8 cellular contexts compared by ENCODE assay signal in the genomic region with DNA sequence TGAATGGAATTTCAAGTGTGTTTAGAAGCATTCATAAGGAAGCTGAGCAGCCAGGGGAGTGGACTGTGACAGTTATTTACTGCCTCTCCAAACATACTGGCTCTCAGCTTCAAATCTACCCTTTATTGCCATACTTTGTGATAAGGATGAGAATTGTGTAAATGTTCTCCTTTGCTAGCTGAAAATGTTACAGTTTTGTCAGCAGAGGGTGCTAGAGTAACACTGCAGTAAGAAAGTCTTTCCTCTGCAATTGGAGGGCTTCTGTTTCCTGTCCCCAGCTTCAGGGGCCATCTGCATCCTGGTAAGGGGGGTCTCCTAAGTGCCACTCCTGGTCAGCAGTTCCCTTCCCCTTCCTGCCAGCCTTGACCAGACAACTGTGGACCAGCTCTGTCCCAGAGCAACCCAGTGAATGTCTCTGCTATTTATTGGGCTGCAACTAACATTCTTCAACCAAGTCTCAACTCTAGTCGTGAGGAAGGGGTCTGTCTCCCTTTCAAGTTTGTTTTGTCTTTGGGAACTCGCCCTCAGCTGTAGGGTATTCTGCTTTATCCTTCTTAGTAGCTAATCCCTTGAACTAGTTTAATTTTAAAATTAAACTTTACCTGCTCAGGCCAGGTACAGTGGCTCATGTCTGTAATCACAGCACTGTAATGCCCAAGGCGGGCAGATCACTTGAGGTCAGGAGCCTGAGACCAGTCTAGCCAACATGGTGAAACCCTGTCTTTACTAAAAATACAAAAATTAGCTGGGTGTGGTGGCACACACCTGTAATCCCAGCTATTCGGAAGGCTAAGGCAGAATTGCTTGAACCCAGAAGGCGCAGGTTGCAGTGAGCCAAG. TPM values are rescaled to one million over a fixed set of nuclear protein-coding genes. Genes with fewer than 3 reads are reported as not detected.
DNase-seq lines count a peak whose midpoint lies in the region; ATAC-seq and TF ChIP-seq lines count a peak whose summit lies in the region.

No MANE protein-coding gene starts in this region.

- no peaks in the 10 kb centered on the region for H3K9me3 ChIP-seq in HCT116 (ENCODE audit: control insufficient read depth in 1 of 2, insufficient read depth in 1 of 2, low read depth in 1 of 2, low read length in 2 of 2)
- H3K9me3 ChIP-seq in adipocyte (ENCODE audit: control insufficient read depth, low read length): no peaks in the 10 kb centered on the region

- CTCF ChIA-PET in HCT116 (lab: Charles Lee): interaction anchor here (0.6 to 5.2 kb wide), 18 partner anchors 10 to 473 kb away, joined by 3 to 60 read pairs (median 4); a partner anchor contains a TSS

- RAD21 ChIA-PET in HCT116 (lab: Charles Lee; ENCODE audit: low non-redundant PET in 1 of 2, low total read pairs in 2 of 2, uncharacterized antibody in 2 of 2, unreplicated experiment in 2 of 2): interaction anchor here (0.6 to 1.5 kb wide), 4 partner anchors 61 to 418 kb away, joined by 4 to 10 read pairs (median 7); no protein-coding TSS in a partner anchor

- H3K9ac ChIP-seq in HCT116 (ENCODE audit: low read length) (no peak overlapping the region), adipocyte (ENCODE audit: low read length) (no peak overlapping the region)

- no TSS peak for BruUV-seq in HCT116 (replicated peaks; lab: Mats Ljungman, UMichigan)

- DNase-seq in NCI-H524 (lab: John Stamatoyannopoulos, UW) (peak; percentile 2 to 65), NCI-H524 treated with DMSO at 0.1 percent for 48 hours (lab: John Stamatoyannopoulos, UW) (no peak), HCT116 (ENCODE audit: low read depth, low spot score) (peak; percentile 34), NCI-H460 (ENCODE audit: extremely low read depth, low read depth) (peak; percentile 38), adipocyte (ENCODE audit: low read depth) (peak; percentile 78), left ventricle myocardium superior (no peak), putamen (ENCODE audit: low spot score) (peak; percentile 51)

- no peaks in the 10 kb centered on the region for H3K36me3 ChIP-seq in HCT116 (ENCODE audit: control insufficient read depth in 1 of 2, insufficient read depth in 2 of 2, low read length in 2 of 2)
- H3K36me3 ChIP-seq in adipocyte (ENCODE audit: control insufficient read depth, insufficient read depth, low read length, severe bottlenecking): no peaks in the 10 kb centered on the region

- peaks cover 0 to 16% of the 10 kb centered on the region in 2 experiments; a peak in 2 of 4 replicates for H3K4me1 ChIP-seq in HCT116 (ENCODE audit: control insufficient read depth in 1 of 2, insufficient read depth in 2 of 2, low read length in 2 of 2)
- H3K4me1 ChIP-seq in adipocyte (ENCODE audit: control insufficient read depth, insufficient read depth, low read length): peaks cover 17% of the 10 kb centered on the region

- H3K4me3 ChIP-seq in HCT116 (replicated peaks in 1 of 2; ENCODE audit: low read depth in 1 of 2, low read length in 2 of 2) (no peak overlapping the region), adipocyte (ENCODE audit: low read length) (no peak overlapping the region)

- H3K79me2 ChIP-seq in HCT116 (ENCODE audit: insufficient read depth, low read length): peaks cover 86% of the 10 kb centered on the region

- H3K4me2 ChIP-seq in HCT116 (ENCODE audit: low read length): no peak overlapping the region

- peak; percentile 69 to 87 (median 79); a peak in 5 of 6 replicates for TF ChIP-seq CTCF in HCT116 (IDR thresholded peaks at IDR 0.05 in 2 of 3, conservative IDR thresholded peaks at IDR 0.05 in 1 of 3; ENCODE audit: borderline replicate concordance in 1 of 3, insufficient read depth in 1 of 3, low read depth in 2 of 3, low read length in 2 of 3)

- H2AFZ ChIP-seq in HCT116 (ENCODE audit: low read depth, low read length, poor library complexity, severe bottlenecking): no peak overlapping the region

- intact Hi-C loops in HCT116 (cut with micrococcal nuclease): loop anchor here (1.0 to 5.0 kb wide), 4 partner anchors 207 to 474 kb away; a partner anchor contains a TSS
- intact Hi-C loops in left ventricle myocardium superior (cut with micrococcal nuclease): loop anchor here (2.0 kb wide), 1 partner anchor 417 kb away; no protein-coding TSS in a partner anchor

- POLR2A ChIA-PET in HCT116 (lab: Charles Lee): no interaction called here

- no peaks in the 10 kb centered on the region for H3K9me2 ChIP-seq in HCT116 (ENCODE audit: insufficient read depth)

- no peak overlapping the region for H3K27ac ChIP-seq in HCT116 (ENCODE audit: low read depth, low read length)

- peak; percentile 79 for ATAC-seq in HCT116
- ATAC-seq in left ventricle myocardium superior: peak; percentile 64
- ATAC-seq in HG02884 (IDR thresholded peaks at IDR 0.05; ENCODE audit: unreplicated experiment): no peak

- peak; percentile 86 for TF ChIP-seq RAD21 in HCT116 (IDR thresholded peaks at IDR 0.05; ENCODE audit: low read depth)

- H4K20me1 ChIP-seq in HCT116 (ENCODE audit: insufficient read depth): peaks cover 10% of the 10 kb centered on the region; the same call in 1 of the 2 replicates

- TF ChIP-seq POLR2A in HCT116 (IDR thresholded peaks at IDR 0.05; ENCODE audit: borderline replicate concordance, extremely low read depth, insufficient read depth, insufficient read length): no peak

- no peaks in the 10 kb centered on the region for H3K27me3 ChIP-seq in HCT116 (ENCODE audit: insufficient read depth, low read length)
- H3K27me3 ChIP-seq in adipocyte (replicated peaks; ENCODE audit: control insufficient read depth, insufficient read depth, low read length): no peaks in the 10 kb centered on the region

TF ChIP-seq in HCT116, 20 proteins besides CTCF, POLR2A, EP300 and RAD21:
- TF ChIP-seq, protein P1, sequence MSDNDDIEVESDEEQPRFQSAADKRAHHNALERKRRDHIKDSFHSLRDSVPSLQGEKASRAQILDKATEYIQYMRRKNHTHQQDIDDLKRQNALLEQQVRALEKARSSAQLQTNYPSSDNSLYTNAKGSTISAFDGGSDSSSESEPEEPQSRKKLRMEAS (IDR thresholded peaks at IDR 0.05): no peak
- TF ChIP-seq ZNF274 (IDR thresholded peaks at IDR 0.05; ENCODE audit: low read depth, low read length): no peak
- TF ChIP-seq CBX3 (IDR thresholded peaks at IDR 0.05; ENCODE audit: low read depth): peak; percentile 34; the same call in 1 of the 2 replicates
- TF ChIP-seq, protein P2, sequence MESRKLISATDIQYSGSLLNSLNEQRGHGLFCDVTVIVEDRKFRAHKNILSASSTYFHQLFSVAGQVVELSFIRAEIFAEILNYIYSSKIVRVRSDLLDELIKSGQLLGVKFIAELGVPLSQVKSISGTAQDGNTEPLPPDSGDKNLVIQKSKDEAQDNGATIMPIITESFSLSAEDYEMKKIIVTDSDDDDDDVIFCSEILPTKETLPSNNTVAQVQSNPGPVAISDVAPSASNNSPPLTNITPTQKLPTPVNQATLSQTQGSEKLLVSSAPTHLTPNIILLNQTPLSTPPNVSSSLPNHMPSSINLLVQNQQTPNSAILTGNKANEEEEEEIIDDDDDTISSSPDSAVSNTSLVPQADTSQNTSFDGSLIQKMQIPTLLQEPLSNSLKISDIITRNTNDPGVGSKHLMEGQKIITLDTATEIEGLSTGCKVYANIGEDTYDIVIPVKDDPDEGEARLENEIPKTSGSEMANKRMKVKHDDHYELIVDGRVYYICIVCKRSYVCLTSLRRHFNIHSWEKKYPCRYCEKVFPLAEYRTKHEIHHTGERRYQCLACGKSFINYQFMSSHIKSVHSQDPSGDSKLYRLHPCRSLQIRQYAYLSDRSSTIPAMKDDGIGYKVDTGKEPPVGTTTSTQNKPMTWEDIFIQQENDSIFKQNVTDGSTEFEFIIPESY (IDR thresholded peaks at IDR 0.05; ENCODE audit: extremely low read depth, insufficient replicate concordance, low read length): no peak
- no peak for TF ChIP-seq SIN3A (IDR thresholded peaks at IDR 0.05; ENCODE audit: low read depth)
- no peak for TF ChIP-seq YY1 (IDR thresholded peaks at IDR 0.05; ENCODE audit: extremely low read depth, insufficient replicate concordance, low read depth, low read length)
- TF ChIP-seq, protein P3, sequence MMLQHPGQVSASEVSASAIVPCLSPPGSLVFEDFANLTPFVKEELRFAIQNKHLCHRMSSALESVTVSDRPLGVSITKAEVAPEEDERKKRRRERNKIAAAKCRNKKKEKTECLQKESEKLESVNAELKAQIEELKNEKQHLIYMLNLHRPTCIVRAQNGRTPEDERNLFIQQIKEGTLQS (IDR thresholded peaks at IDR 0.05): no peak
- peak; percentile 25; the same call in 1 of the 2 replicates for TF ChIP-seq SRF (IDR thresholded peaks at IDR 0.05; ENCODE audit: low read depth)

RNA-seq across cellular contexts. Expression of a gene that starts 45.3 kb away (rescaled TPM):
- total RNA-seq in HCT116 (2021; ENCODE audit: unreplicated experiment) (18.4 TPM), left ventricle myocardium superior (7.8 TPM)
- polyA plus RNA-seq in HCT116 (2012): 3.3 and 4.2 TPM in 2 replicates
- total RNA-seq in NCI-H460 (2014; rRNA removed; shearing (Covaris generic)): 15.6 and 17.4 TPM in 2 replicates
- 4.1 and 11.6 TPM in 2 replicates for polyA plus RNA-seq in NCI-H460 (2014; cell fraction: nucleus; rRNA removed)

Comparison
In these comparisons a context has a peak if more than half of its experiments do, and no peak if none do; other contexts are left out.
1. DNase-seq: peak in NCI-H524 (2 of 2), HCT116 (single experiment), NCI-H460 (single experiment), adipocyte (single experiment) and putamen (single experiment); none in NCI-H524 treated with DMSO at 0.1 percent for 48 hours (single experiment) and left ventricle myocardium superior (single experiment).